8 cellular contexts compared by ENCODE assay signal in genomic region chr5:82641362-82641988, GRCh38.
DNase-seq lines count a peak whose midpoint lies in the region; ATAC-seq, FAIRE-seq and TF ChIP-seq lines count a peak whose summit lies in the region.

No MANE protein-coding gene starts in this region.

- DNase-seq in HuH-7 (ENCODE audit: low spot score) (peak; percentile 45), NOMO-1 treated with dmso at 0.1 percent for 144 hours (lab: John Stamatoyannopoulos, UW; ENCODE audit: unreplicated experiment) (peak; percentile 77), GM12878 (ENCODE audit: low read depth, low spot score) (peak; percentile 19), hippocampal formation (lab: John Stamatoyannopoulos, UW) (peak; percentile 62 to 93), skeletal muscle cell (ENCODE audit: low read depth) (peak; percentile 71)
- DNase-seq in stimulated activated CD4-positive, alpha-beta T cell treated with anti-CD3 and anti-CD28 coated beads, Interleukin-2, amount 100 ng/mL, for 24 hours = no peak

- TF ChIP-seq CTCF in GM12878 (IDR thresholded peaks at IDR 0.05 in 2 of 3, conservative IDR thresholded peaks at IDR 0.05 in 1 of 3; ENCODE audit: control insufficient read depth in 2 of 3, extremely low read depth in 1 of 3, insufficient read depth in 1 of 3, low read depth in 3 of 3, low read length in 3 of 3) = peak; percentile 58 to 72 (median 61); a peak in 5 of 6 replicates

- FAIRE-seq in G401.6 (lab: Jason Lieb, UNC) = peak; percentile 91
- peak; percentile 73 for FAIRE-seq in GM12878 (lab: Jason Lieb, UNC)

- ATAC-seq in GM21423 (IDR thresholded peaks at IDR 0.05; ENCODE audit: unreplicated experiment) (peak; percentile 77), GM12878 (peak; percentile 87)

- H3K27me3 ChIP-seq in GM12878 (replicated peaks in 1 of 2; ENCODE audit: control insufficient read depth in 2 of 2, insufficient read depth in 2 of 2, low read length in 1 of 2) = no peaks in the 10 kb centered on the region; a peak in 1 of 4 replicates

- TF ChIP-seq RAD21 in GM12878 (IDR thresholded peaks at IDR 0.05; ENCODE audit: insufficient read depth, low read depth, low read length) = peak; percentile 94

- no peak overlapping the region for H3K27ac ChIP-seq in GM12878 (ENCODE audit: control insufficient read depth, insufficient read depth)

- SMC1A ChIA-PET in GM12878 (lab: Charles Lee; ENCODE audit: uncharacterized antibody, unreplicated experiment) = interaction anchor here (0.9 to 2.4 kb wide), 12 partner anchors 18 to 921 kb away, joined by 3 to 11 read pairs (median 3); partner anchors contain the start of gene VCAN

- TF ChIP-seq POLR2A in GM12878 (IDR thresholded peaks at IDR 0.05; ENCODE audit: low read depth, low read length) = no peak

- no peaks in the 10 kb centered on the region for H3K4me1 ChIP-seq in GM12878 (ENCODE audit: control insufficient read depth, insufficient read depth, low read length)

- CTCF ChIA-PET in GM12878 (lab: Yijun Ruan, JAX) = interaction anchor here (0.7 to 2.6 kb wide), 20 partner anchors 9 to 921 kb away, joined by 3 to 18 read pairs (median 4); partner anchors contain the start of gene VCAN

- 12% methylated on average over 3 of the region's 3 CpGs for WGBS in GM12878 (ENCODE audit: insufficient coverage, insufficient replicate concordance, low lambda C conversion rate, missing lambda C conversion rate)

- no peak overlapping the region for H3K9ac ChIP-seq in GM12878 (ENCODE audit: control insufficient read depth, insufficient read depth, low read length)

- H3K79me2 ChIP-seq in GM12878 (ENCODE audit: control insufficient read depth, insufficient read depth, low read length) = no peaks in the 10 kb centered on the region

- H3K4me3 ChIP-seq in GM12878 = no peak overlapping the region
- no peak overlapping the region for H3K4me3 ChIP-seq in skeletal muscle cell (ENCODE audit: low read depth, low read length)

- intact Hi-C loops in GM12878 (cut with micrococcal nuclease; ENCODE audit: unreplicated experiment) = loop anchor here (1.0 to 5.0 kb wide), 4 partner anchors 151 to 923 kb away; no protein-coding TSS in a partner anchor

- H3K4me2 ChIP-seq in GM12878 (ENCODE audit: control insufficient read depth, insufficient read depth) = no peak overlapping the region

- H2AFZ ChIP-seq in GM12878 (ENCODE audit: control insufficient read depth, low read depth, low read length) = no peak overlapping the region

- POLR2A ChIA-PET in GM12878 (lab: Charles Lee) = no interaction called here

- no peaks in the 10 kb centered on the region for H3K9me3 ChIP-seq in GM12878 (replicated peaks; ENCODE audit: control insufficient read depth, insufficient read depth, low read length)

- RAD21 ChIA-PET in GM12878 (lab: Charles Lee; ENCODE audit: unreplicated experiment) = interaction anchor here (1.0 to 1.8 kb wide), 7 partner anchors 329 to 921 kb away, joined by 3 to 18 read pairs (median 4); no protein-coding TSS in a partner anchor

- no peak for TF ChIP-seq EP300 in GM12878 (IDR thresholded peaks at IDR 0.05; ENCODE audit: borderline replicate concordance in 1 of 2, control insufficient read depth in 1 of 2, low read depth in 2 of 2, low read length in 2 of 2)

- BruUV-seq in GM12878 (replicated peaks; lab: Mats Ljungman, UMichigan) = no TSS peak

- H4K20me1 ChIP-seq in GM12878 (ENCODE audit: control insufficient read depth, insufficient read depth) = no peaks in the 10 kb centered on the region

- in situ Hi-C loops in GM12878 (cut with MboI) = loop anchor here (10.0 to 25.0 kb wide), 2 partner anchors 796 to 923 kb away; no protein-coding TSS in a partner anchor

- no peaks in the 10 kb centered on the region for H3K36me3 ChIP-seq in GM12878 (ENCODE audit: control insufficient read depth in 2 of 2, insufficient read depth in 2 of 2, low read length in 1 of 2)

TF ChIP-seq in GM12878, 131 proteins besides CTCF, POLR2A, EP300 and RAD21:
- 0 out of 2 replicates have a peak, but pooled peaks have one; percentile 20 for TF ChIP-seq MEF2A (IDR thresholded peaks at IDR 0.05; ENCODE audit: insufficient read depth, low read depth, low read length)
- TF ChIP-seq ZNF24 (IDR thresholded peaks at IDR 0.05) = peak; percentile 22; the same call in 1 of the 2 replicates
- TF ChIP-seq BCLAF1 (IDR thresholded peaks at IDR 0.05) = no peak
- TF ChIP-seq SMC3 (IDR thresholded peaks at IDR 0.05; ENCODE audit: borderline replicate concordance, low read length) = peak; percentile 92
- TF ChIP-seq BCL11A (IDR thresholded peaks at IDR 0.05; ENCODE audit: low read depth, low read length) = no peak
- TF ChIP-seq RFX5 (IDR thresholded peaks at IDR 0.05; ENCODE audit: low read depth, low read length) = no peak
- no peak for TF ChIP-seq NFIC (IDR thresholded peaks at IDR 0.05; ENCODE audit: low read depth, low read length)
- peak; percentile 51 to 90; a peak in 3 of 4 replicates for TF ChIP-seq CEBPB (IDR thresholded peaks at IDR 0.05; ENCODE audit: borderline replicate concordance in 1 of 2, low read depth in 2 of 2, low read length in 2 of 2)

Comparison
In these comparisons a context has a peak if more than half of its experiments do, and no peak if none do; other contexts are left out.
1. DNase-seq: peak in HuH-7 (single experiment), NOMO-1 treated with dmso at 0.1 percent for 144 hours (single experiment), GM12878 (single experiment), hippocampal formation (2 of 2) and skeletal muscle cell (single experiment); none in stimulated activated CD4-positive, alpha-beta T cell treated with anti-CD3 and anti-CD28 coated beads, Interleukin-2, amount 100 ng/mL, for 24 hours (0 of 2).